21 cellular contexts compared by ENCODE assay signal in the genomic region with DNA sequence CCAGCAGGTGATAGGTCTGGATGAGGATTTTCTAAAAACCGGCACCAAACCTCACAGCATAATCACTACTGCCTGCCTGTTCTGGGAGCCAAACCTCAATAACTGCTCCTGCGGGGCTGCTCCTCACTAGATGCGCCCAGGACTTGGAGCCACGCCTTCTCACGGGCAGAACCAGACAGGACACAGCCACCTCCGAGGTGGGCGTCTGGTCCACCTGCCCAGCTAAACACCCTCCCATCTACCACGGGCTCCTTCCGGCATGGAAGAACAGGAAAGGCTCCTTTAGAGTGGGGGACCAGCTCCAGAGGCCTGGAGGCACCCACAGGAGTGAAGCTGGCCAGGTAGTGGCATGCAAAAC.
"Had no signal": no experiment of that assay in that cellular context is flagged by ENCODE, and none has a peak within 500 bp of the region (broad histone marks: within the 10 kb centered on the region; RNA-seq: fewer than 3 reads in every experiment).

No MANE protein-coding gene starts in this region.

- DNase-seq: activated CD4-positive, CD25-positive, alpha-beta regulatory T cell treated with anti-CD3 and anti-CD28 coated beads, Interleukin-2, amount 50 U/mL, for 72 hours; activated naive CD4-positive, alpha-beta T cell treated with Interleukin-2 at 50 U/mL for 16 hours; activated naive CD8-positive, alpha-beta T cell treated with anti-CD3 and anti-CD28 coated beads for 36 hours; activated T-cell treated with anti-CD3 and anti-CD28 coated beads, Interleukin-2, amount 50 U/mL, for 1 hour; cortex of kidney; immature natural killer cell; naive thymus-derived CD4-positive, alpha-beta T cell; retina; stimulated activated CD4-positive, alpha-beta T cell treated with anti-CD3 and anti-CD28 coated beads, Interleukin-4, amount 100 ng/mL, for 24 hours; stimulated activated naive CD4-positive, alpha-beta T cell treated with Interleukin-2 at 50 U/mL for 16 hours; T-cell had no signal

- H3K36me3 ChIP-seq: breast epithelium, neural progenitor cell, thoracic aorta had no signal

- H3K4me1 ChIP-seq: breast epithelium, neural progenitor cell had no signal

- H3K9me3 ChIP-seq: breast epithelium, thoracic aorta had no signal

- H3K4me2 ChIP-seq: neural progenitor cell had no signal

- H3K4me3 ChIP-seq: breast epithelium, lung, neural progenitor cell, thoracic aorta had no signal

- H2AFZ ChIP-seq: neural progenitor cell had no signal

- H3K27ac Mint-ChIP-seq: activated naive CD8-positive, alpha-beta T cell treated with anti-CD3 and anti-CD28 coated beads for 36 hours; activated T-helper 17 cell treated with anti-CD3 and anti-CD28 coated beads, Interleukin-2, amount 50 U/mL, for 72 hours; immature natural killer cell; naive thymus-derived CD4-positive, alpha-beta T cell; neural progenitor cell; progenitor cell of endocrine pancreas; T-cell; T-helper 2 cell treated with Interferon-gamma antibody and Interleukin-4, amounts not matched to agents 5 μg/mL and 100 μg/mL, for 36 hours; type B pancreatic cell had no signal

- H3K9ac ChIP-seq: neural progenitor cell had no signal

- H3K36me3 Mint-ChIP-seq: activated naive CD8-positive, alpha-beta T cell treated with anti-CD3 and anti-CD28 coated beads for 36 hours; neural progenitor cell had no signal

- H3K4me3 Mint-ChIP-seq: activated naive CD8-positive, alpha-beta T cell treated with anti-CD3 and anti-CD28 coated beads for 36 hours; activated T-helper 17 cell treated with anti-CD3 and anti-CD28 coated beads, Interleukin-2, amount 50 U/mL, for 72 hours; immature natural killer cell; naive thymus-derived CD4-positive, alpha-beta T cell; neural progenitor cell; T-cell; T-helper 2 cell treated with Interferon-gamma antibody and Interleukin-4, amounts not matched to agents 5 μg/mL and 100 μg/mL, for 36 hours; type B pancreatic cell had no signal

- H3K27me3 ChIP-seq: breast epithelium, neural progenitor cell had no signal

- H3K9me3 Mint-ChIP-seq: activated naive CD8-positive, alpha-beta T cell treated with anti-CD3 and anti-CD28 coated beads for 36 hours; activated T-helper 17 cell treated with anti-CD3 and anti-CD28 coated beads, Interleukin-2, amount 50 U/mL, for 72 hours; immature natural killer cell; neural progenitor cell; T-cell; T-helper 2 cell treated with Interferon-gamma antibody and Interleukin-4, amounts not matched to agents 5 μg/mL and 100 μg/mL, for 36 hours; type B pancreatic cell had no signal

- H3K27ac ChIP-seq: breast epithelium, epithelial cell of prostate, neural progenitor cell, thoracic aorta, VCaP had no signal

- H3K4me1 Mint-ChIP-seq: activated naive CD8-positive, alpha-beta T cell treated with anti-CD3 and anti-CD28 coated beads for 36 hours; activated T-helper 17 cell treated with anti-CD3 and anti-CD28 coated beads, Interleukin-2, amount 50 U/mL, for 72 hours; immature natural killer cell; neural progenitor cell; T-cell had no signal

- ATAC-seq: activated T-helper 17 cell treated with anti-CD3 and anti-CD28 coated beads, Interleukin-2, amount 50 U/mL, for 72 hours; naive thymus-derived CD4-positive, alpha-beta T cell; T-cell had no signal

- H3K27me3 Mint-ChIP-seq: activated naive CD8-positive, alpha-beta T cell treated with anti-CD3 and anti-CD28 coated beads for 36 hours; activated T-helper 17 cell treated with anti-CD3 and anti-CD28 coated beads, Interleukin-2, amount 50 U/mL, for 72 hours; progenitor cell of endocrine pancreas; T-cell; type B pancreatic cell had no signal
